ENCODE assay signal across 8 cellular contexts in the genomic region with DNA sequence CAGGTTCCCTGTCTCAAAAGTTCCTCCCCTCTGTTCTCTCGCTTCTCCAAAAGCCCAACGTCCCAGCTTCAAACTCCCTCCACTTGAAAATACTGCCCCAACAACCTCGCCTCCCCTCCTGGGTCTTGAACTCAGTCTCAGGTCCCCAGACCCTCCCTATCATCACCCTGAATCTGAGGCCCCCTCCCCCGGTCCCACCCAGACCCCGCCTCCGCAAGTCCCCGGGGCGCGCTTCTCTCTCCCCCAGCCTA.
A peak's percentile ranks its signal among the peaks of the same experiment; 100 is the strongest.
DNase-seq lines count a peak whose midpoint lies in the region; ATAC-seq, FAIRE-seq and TF ChIP-seq lines count a peak whose summit lies in the region.

No MANE protein-coding gene starts in this region.

- ATAC-seq in memory B cell (ENCODE audit: low read depth), result peak; percentile 2

- H3K27me3 Mint-ChIP-seq in memory B cell, result no peaks in the 10 kb centered on the region

- DNase-seq in NCI-H82 (lab: John Stamatoyannopoulos, UW) (peak; percentile 84), NCI-H82 treated with DMSO at 0.1 percent for 48 hours (lab: John Stamatoyannopoulos, UW; ENCODE audit: unreplicated experiment) (no peak), NB4 (ENCODE audit: low read depth) (no peak), cardiac fibroblast (ENCODE audit: low read depth in 2 of 2) (peak in 1 of 2 donors; percentile 43), memory B cell (ENCODE audit: low spot score in 2 of 2) (no peak), urothelium cell line (ENCODE audit: low spot score) (peak; percentile 26), GM13977 (ENCODE audit: low spot score) (no peak), HK-2 (ENCODE audit: unreplicated experiment) (no peak)

- peak overlapping the region; percentile 93 for H3K4me3 ChIP-seq in NB4 (ENCODE audit: low read depth, low read length)
- peak overlapping the region; percentile 68 to 97 for H3K4me3 ChIP-seq in cardiac fibroblast (replicated peaks in 1 of 2; ENCODE audit: low read depth in 2 of 2, low read length in 2 of 2)

- in situ Hi-C loops in GM13977 (cut with MboI; ENCODE audit: low pct_unique_long_range_greater_than_20kb, low sequenced_read_pairs, unreplicated experiment), result no loop called here

- peaks cover 6% of the 10 kb centered on the region for H3K36me3 Mint-ChIP-seq in memory B cell

- TF ChIP-seq CTCF in NB4 (IDR thresholded peaks at IDR 0.05; ENCODE audit: low read depth, low read length) (no peak), cardiac fibroblast (IDR thresholded peaks at IDR 0.05; ENCODE audit: low read depth, low read length) (no peak), GM13977 (IDR thresholded peaks at IDR 0.05; ENCODE audit: extremely low read depth, insufficient read depth, missing control alignments) (no peak)

- no peaks in the 10 kb centered on the region for H3K9me3 Mint-ChIP-seq in memory B cell

- peak overlapping the region; percentile 93 for H3K27ac Mint-ChIP-seq in memory B cell

- no peak for FAIRE-seq in urothelium cell line (lab: Jason Lieb, UNC)

- peaks cover 20% of the 10 kb centered on the region for H3K4me1 Mint-ChIP-seq in memory B cell

- TF ChIP-seq POLR2A in NB4 (IDR thresholded peaks at IDR 0.05; ENCODE audit: extremely low read depth, insufficient read length), result no peak

- H3K4me3 Mint-ChIP-seq in memory B cell, result peak overlapping the region; percentile 99

Comparison
In these comparisons a context has a peak if more than half of its experiments do, and no peak if none do; other contexts are left out.
1. DNase-seq: peak in NCI-H82 (single experiment) and urothelium cell line (single experiment); none in NCI-H82 treated with DMSO at 0.1 percent for 48 hours (single experiment), NB4 (single experiment), memory B cell (0 of 2), GM13977 (single experiment) and HK-2 (single experiment).